17 cellular contexts compared by ENCODE assay signal in genomic region chr19:6235031-6235951, GRCh38. TPM values are rescaled to one million over a fixed set of nuclear protein-coding genes. Genes with fewer than 3 reads are reported as not detected.
DNase-seq lines count a peak whose midpoint lies in the region; ATAC-seq, FAIRE-seq and TF ChIP-seq lines count a peak whose summit lies in the region.
"Had no signal": no experiment of that assay in that cellular context is flagged by ENCODE, and none has a peak within 500 bp of the region (broad histone marks: within the 10 kb centered on the region; RNA-seq: fewer than 3 reads in every experiment).

No MANE protein-coding gene starts in this region.

- H4K8ac ChIP-seq in trophoblast cell (ENCODE audit: low read depth, low read length) = no peak overlapping the region

- peak overlapping the region; percentile 23 for H2AFZ ChIP-seq in trophoblast cell (ENCODE audit: insufficient read depth, low read length, poor library complexity)

- H3K27ac Mint-ChIP-seq in T-helper 17 cell = peak overlapping the region; percentile 72
- H3K27ac Mint-ChIP-seq: memory B cell; T-helper 2 cell treated with Interferon-gamma antibody and Interleukin-4, amounts not matched to agents 5 μg/mL and 100 μg/mL, for 36 hours had no signal

- H3K9ac ChIP-seq in trophoblast cell (ENCODE audit: low read length) = no peak overlapping the region

- no peaks in the 10 kb centered on the region for H3K79me1 ChIP-seq in trophoblast cell (ENCODE audit: low read length)

- WGBS in trophoblast cell (ENCODE audit: extremely low coverage, insufficient coverage, insufficient read length) = no CpG with 5 or more reads among the region's 26 CpGs

- in situ Hi-C loops in KBM-7 (cut with MboI; ENCODE audit: low pct_unique_long_range_greater_than_20kb, low sequenced_read_pairs) = no loop called here

- H3K79me2 ChIP-seq in trophoblast cell (ENCODE audit: control insufficient read depth, insufficient read depth, low read length, poor library complexity) = peaks cover 17% of the 10 kb centered on the region

- no peaks in the 10 kb centered on the region for H3K27me3 ChIP-seq in trophoblast cell (ENCODE audit: insufficient read depth, low read length)
- H3K27me3 ChIP-seq: dorsolateral prefrontal cortex had no signal

- no peak overlapping the region for H2BK120ac ChIP-seq in trophoblast cell (ENCODE audit: insufficient read depth, low read length, poor library complexity)

- H2BK5ac ChIP-seq in trophoblast cell (ENCODE audit: low read depth, low read length, poor library complexity) = no peak overlapping the region

- H3K4me3 Mint-ChIP-seq in T-helper 17 cell = peak overlapping the region; percentile 45
- H3K4me3 Mint-ChIP-seq: activated T-cell treated with anti-CD3 and anti-CD28 coated beads, Interleukin-2, amount 50 U/mL, for 4 hours; memory B cell; T-helper 2 cell treated with Interferon-gamma antibody and Interleukin-4, amounts not matched to agents 5 μg/mL and 100 μg/mL, for 36 hours had no signal

- peaks cover 3% of the 10 kb centered on the region for H3K36me3 Mint-ChIP-seq in T-helper 17 cell (ENCODE audit: low read depth)

- no peak overlapping the region for H3K4me3 ChIP-seq in trophoblast cell (ENCODE audit: low read depth, low read length)
- H3K4me3 ChIP-seq: dorsolateral prefrontal cortex, GM12878, prostate gland had no signal

- ATAC-seq in T-helper 17 cell (no peak), HG02623 (IDR thresholded peaks at IDR 0.05; ENCODE audit: unreplicated experiment) (no peak)
- ATAC-seq: activated T-cell treated with anti-CD3 and anti-CD28 coated beads, Interleukin-2, amount 50 U/mL, for 4 hours; GM12878 had no signal

- no peak for FAIRE-seq in GM12891 (lab: Jason Lieb, UNC)
- FAIRE-seq: GM12878 had no signal

- no peaks in the 10 kb centered on the region for H3K9me3 ChIP-seq in T-helper 17 cell (ENCODE audit: control insufficient read depth, low read length, poor library complexity, severe bottlenecking)
- H3K9me3 ChIP-seq in trophoblast cell (ENCODE audit: insufficient read depth, low read depth, low read length) = peaks cover 3% of the 10 kb centered on the region
- H3K9me3 ChIP-seq: prostate gland had no signal

- no peaks in the 10 kb centered on the region for H3K27me3 Mint-ChIP-seq in T-helper 17 cell
- H3K27me3 Mint-ChIP-seq: memory B cell had no signal

- H3K36me3 ChIP-seq in trophoblast cell (ENCODE audit: control insufficient read depth in 1 of 2, insufficient read depth in 2 of 2, low read length in 2 of 2) = peaks cover 21 to 25% of the 10 kb centered on the region in 2 experiments

- TF ChIP-seq POLR2A in GM12891 (IDR thresholded peaks at IDR 0.05; ENCODE audit: low read depth, low read length) = no peak

- H3K23ac ChIP-seq in trophoblast cell (ENCODE audit: low read length) = no peak overlapping the region

- no peak overlapping the region for H2BK12ac ChIP-seq in trophoblast cell (ENCODE audit: low read length)

- H4K12ac ChIP-seq in trophoblast cell (ENCODE audit: low read depth, low read length) = peak overlapping the region; percentile 10

- no peak overlapping the region for H3K14ac ChIP-seq in trophoblast cell (ENCODE audit: low read length)

- no peak overlapping the region for H3K27ac ChIP-seq in trophoblast cell (ENCODE audit: low read depth, low read length)

- no peak overlapping the region for H4K91ac ChIP-seq in trophoblast cell (ENCODE audit: low read depth, low read length)

- H2AK5ac ChIP-seq in trophoblast cell (ENCODE audit: low read length) = no peak overlapping the region

- H3K4ac ChIP-seq in trophoblast cell (ENCODE audit: low read depth, low read length) = peak overlapping the region; percentile 58

- peak; percentile 9 for DNase-seq in GM12891 (ENCODE audit: insufficient read length, low spot score)
- DNase-seq in T-helper 17 cell = no peak
- peak; percentile 14 for DNase-seq in iPS-NIHi11 (ENCODE audit: low spot score)
- DNase-seq in trophoblast cell = no peak
- DNase-seq in KBM-7 = no peak
- no peak for DNase-seq in dedifferentiated amniotic fluid mesenchymal stem cell (ENCODE audit: extremely low spot score)
- DNase-seq in NAMALWA (ENCODE audit: low spot score) = no peak
- DNase-seq: activated CD4-positive, alpha-beta T cell treated with anti-CD3 and anti-CD28 coated beads for 4 hours; activated T-cell treated with anti-CD3 and anti-CD28 coated beads, Interleukin-2, amount 50 U/mL, for 4 hours; amniotic stem cell; NCI-H2171 had no signal

- H3K4me1 Mint-ChIP-seq in T-helper 17 cell = peaks cover 34% of the 10 kb centered on the region

- no peak overlapping the region for H3K4me2 ChIP-seq in trophoblast cell (ENCODE audit: low read length)

- H3K18ac ChIP-seq in trophoblast cell (ENCODE audit: low read length) = peak overlapping the region; percentile 3

- peaks cover 5 to 9% of the 10 kb centered on the region in 2 experiments for H3K4me1 ChIP-seq in trophoblast cell (ENCODE audit: control insufficient read depth in 1 of 2, insufficient read depth in 2 of 2, low read length in 2 of 2)

TF ChIP-seq in GM12891, 5 proteins besides CTCF, POLR2A, EP300 and RAD21:
- TF ChIP-seq POLR2AphosphoS5 (IDR thresholded peaks at IDR 0.05; ENCODE audit: low read depth, low read length) = no peak

RNA-seq across cellular contexts. Expression of gene MLLT1, which starts 44.5 kb away (rescaled TPM):
- 13.6 TPM for polyA plus RNA-seq in GM12891 (2012; ENCODE audit: low read depth, missing spikeins)
- 10 to 100 TPM; 27.1 to 30.3 TPM for total RNA-seq in T-helper 17 cell
- 225 and 236 TPM in 2 replicates for polyA plus RNA-seq in trophoblast cell (2013)

Comparison
In these comparisons a context has a peak if more than half of its experiments do, and no peak if none do; other contexts are left out.
1. DNase-seq: peak in GM12891 (single experiment) and iPS-NIHi11 (single experiment); none in T-helper 17 cell (0 of 3), trophoblast cell (0 of 2), KBM-7 (single experiment), dedifferentiated amniotic fluid mesenchymal stem cell (single experiment) and NAMALWA (single experiment).